ENCODE assay signal across 8 cellular contexts in genomic region chr15:35306361-35306981, GRCh38.
DNase-seq lines count a peak whose midpoint lies in the region; ATAC-seq and TF ChIP-seq lines count a peak whose summit lies in the region.

No MANE protein-coding gene starts in this region.

- peaks cover 8% of the 10 kb centered on the region for H3F3A ChIP-seq in PC-9 (ENCODE audit: insufficient read depth, low read depth)

- H4K20me1 ChIP-seq in PC-9 (ENCODE audit: insufficient read depth), result no peaks in the 10 kb centered on the region

- peak overlapping the region; percentile 55 for H3K4me2 ChIP-seq in PC-9

- DNase-seq in ELR (ENCODE audit: low read depth) (peak; percentile 74), PC-9 (peak; percentile 14 to 61), fibroblast of villous mesenchyme (ENCODE audit: low read depth) (peak; percentile 70), NCI-H446 treated with DMSO at 0.1 percent for 48 hours (lab: John Stamatoyannopoulos, UW) (no peak), OCI-M2 (lab: John Stamatoyannopoulos, UW; ENCODE audit: unreplicated experiment) (no peak)
- DNase-seq in activated effector memory CD4-positive, alpha-beta T cell treated with Interleukin-2 at 50 U/mL for 16 hours, result no peak

- H2AFZ ChIP-seq in PC-9, result no peak overlapping the region

- no TSS peak for BruUV-seq in PC-9 (replicated peaks; lab: Mats Ljungman, UMichigan)

- H3K27ac ChIP-seq in PC-9 (peak overlapping the region; percentile 56), neutrophil (peak overlapping the region; percentile 35)

- TF ChIP-seq CTCF in PC-9 (conservative IDR thresholded peaks at IDR 0.05), result no peak
- no peak for TF ChIP-seq CTCF in fibroblast of villous mesenchyme (IDR thresholded peaks at IDR 0.05; ENCODE audit: insufficient read depth, low read depth, low read length)
- TF ChIP-seq CTCF in neutrophil (IDR thresholded peaks at IDR 0.05), result no peak

- POLR2A ChIA-PET in PC-9 (lab: Charles Lee; ENCODE audit: unreplicated experiment), result no interaction called here

- H3K27me3 ChIP-seq in PC-9 (ENCODE audit: insufficient read depth, low read depth) (no peaks in the 10 kb centered on the region), neutrophil (no peaks in the 10 kb centered on the region)

- no peaks in the 10 kb centered on the region for H3K36me3 ChIP-seq in PC-9 (ENCODE audit: low read depth)
- H3K36me3 ChIP-seq in neutrophil, result no peaks in the 10 kb centered on the region

- H3K4me3 ChIP-seq in PC-9 (no peak overlapping the region), fibroblast of villous mesenchyme (ENCODE audit: low read depth, low read length) (no peak overlapping the region), neutrophil (ENCODE audit: low read depth in 1 of 2, low read length in 1 of 2) (no peak overlapping the region)

- H3K79me2 ChIP-seq in PC-9 (ENCODE audit: low read depth), result no peaks in the 10 kb centered on the region

- H3K9me2 ChIP-seq in PC-9 (ENCODE audit: insufficient read depth), result no peaks in the 10 kb centered on the region

- H3K4me1 ChIP-seq in PC-9 (replicated peaks; ENCODE audit: insufficient read depth), result peaks cover 27% of the 10 kb centered on the region
- H3K4me1 ChIP-seq in neutrophil (ENCODE audit: control insufficient read depth in 1 of 2, insufficient read depth in 1 of 2, low read depth in 1 of 2, low read length in 1 of 2), result peaks cover 32 to 48% of the 10 kb centered on the region in 2 experiments

- H3K9me3 ChIP-seq in PC-9 (ENCODE audit: insufficient read depth, low read depth) (no peaks in the 10 kb centered on the region), neutrophil (no peaks in the 10 kb centered on the region)

- CTCF ChIA-PET in PC-9 (lab: Charles Lee), result no interaction called here

- no peak for ATAC-seq in GM21737 (IDR thresholded peaks at IDR 0.05; ENCODE audit: unreplicated experiment)

- intact Hi-C loops in PC-9 (cut with micrococcal nuclease; ENCODE audit: unreplicated experiment), result no loop called here

Comparison
In these comparisons a context has a peak if more than half of its experiments do, and no peak if none do; other contexts are left out.
1. DNase-seq: peak in ELR (single experiment), PC-9 (2 of 2) and fibroblast of villous mesenchyme (single experiment); none in activated effector memory CD4-positive, alpha-beta T cell treated with Interleukin-2 at 50 U/mL for 16 hours (single experiment), NCI-H446 treated with DMSO at 0.1 percent for 48 hours (single experiment) and OCI-M2 (single experiment).